In genomic region chr10:74542077-74542476, GRCh38 we compare ENCODE assay signal across 10 cellular contexts.
DNase-seq lines count a peak whose midpoint lies in the region; ATAC-seq and TF ChIP-seq lines count a peak whose summit lies in the region.
"Had no signal": no experiment of that assay in that cellular context is flagged by ENCODE, and none has a peak within 500 bp of the region (broad histone marks: within the 10 kb centered on the region; RNA-seq: fewer than 3 reads in every experiment).

No MANE protein-coding gene starts in this region.

- peaks cover 5% of the 10 kb centered on the region for H3K4me1 ChIP-seq in left ventricle myocardium inferior
- no peaks in the 10 kb centered on the region for H3K4me1 ChIP-seq in left lung
- H3K4me1 ChIP-seq in upper lobe of right lung: no peaks in the 10 kb centered on the region
- H3K4me1 ChIP-seq: parathyroid adenoma had no signal

- H3K9me3 ChIP-seq in left ventricle myocardium inferior (replicated peaks) (no peaks in the 10 kb centered on the region), left lung (no peaks in the 10 kb centered on the region), upper lobe of right lung (no peaks in the 10 kb centered on the region)

- H3K4me3 ChIP-seq in left ventricle myocardium inferior (no peak overlapping the region), cardiac fibroblast (replicated peaks in 1 of 2; ENCODE audit: low read depth in 2 of 2, low read length in 2 of 2) (no peak overlapping the region), left lung (no peak overlapping the region), upper lobe of right lung (no peak overlapping the region)

- no peak for DNase-seq in Right ventricle myocardium superior
- DNase-seq in left ventricle myocardium inferior: no peak
- DNase-seq in cardiac fibroblast (ENCODE audit: low read depth in 2 of 2): peak; percentile 93 to 96
- DNase-seq in left lung: peak in 1 of 2 donors; percentile 44
- no peak for DNase-seq in upper lobe of right lung
- DNase-seq in putamen (ENCODE audit: low spot score): no peak
- no peak for DNase-seq in substantia nigra (lab: John Stamatoyannopoulos, UW)
- no peak for DNase-seq in NCI-H774 (lab: John Stamatoyannopoulos, UW)
- DNase-seq: NCI-H146 had no signal

- no peak for TF ChIP-seq CTCF in left ventricle myocardium inferior (IDR thresholded peaks at IDR 0.05; ENCODE audit: borderline replicate concordance)
- TF ChIP-seq CTCF in cardiac fibroblast (IDR thresholded peaks at IDR 0.05; ENCODE audit: low read depth, low read length): no peak
- TF ChIP-seq CTCF in left lung (IDR thresholded peaks at IDR 0.05): no peak
- TF ChIP-seq CTCF in upper lobe of right lung (IDR thresholded peaks at IDR 0.05): no peak

- H3K27ac ChIP-seq in left ventricle myocardium inferior (replicated peaks) (no peak overlapping the region), left lung (peak overlapping the region; percentile 18 to 22), upper lobe of right lung (peak overlapping the region; percentile 18), substantia nigra (ENCODE audit: low read depth, low read length, poor library complexity, severe bottlenecking) (no peak overlapping the region)
- H3K27ac ChIP-seq: parathyroid adenoma had no signal

- intact Hi-C loops in Right ventricle myocardium superior (cut with DNase I) (no loop called here), left ventricle myocardium inferior (cut with micrococcal nuclease) (no loop called here), left lung (cut with DNase I) (no loop called here), upper lobe of right lung (cut with DNase I) (no loop called here)

- no peaks in the 10 kb centered on the region for H3K36me3 ChIP-seq in left ventricle myocardium inferior
- no peaks in the 10 kb centered on the region for H3K36me3 ChIP-seq in left lung
- H3K36me3 ChIP-seq in upper lobe of right lung: no peaks in the 10 kb centered on the region

- H3K27me3 ChIP-seq in left ventricle myocardium inferior (ENCODE audit: low read depth) (no peaks in the 10 kb centered on the region), left lung (no peaks in the 10 kb centered on the region), upper lobe of right lung (no peaks in the 10 kb centered on the region)

- ATAC-seq in Right ventricle myocardium superior (ENCODE audit: poor library complexity) (peak; percentile 60), left lung (peak; percentile 91), upper lobe of right lung (peak; percentile 84)

Comparison
In these comparisons a context has a peak if more than half of its experiments do, and no peak if none do; other contexts are left out.
1. DNase-seq: peak in cardiac fibroblast (2 of 2); none in Right ventricle myocardium superior (single experiment), left ventricle myocardium inferior (single experiment), upper lobe of right lung (single experiment), putamen (single experiment), substantia nigra (0 of 49) and NCI-H774 (single experiment).
2. H3K27ac ChIP-seq: peak in left lung (2 of 2) and upper lobe of right lung (single experiment); none in left ventricle myocardium inferior (single experiment) and substantia nigra (single experiment).
3. Peak in every context shown above with its lines, with median percentiles within 50 percentile points of each other: ATAC-seq.